ENCODE assay signal across 1 cellular context in genomic region chr7:43454936-43455518, GRCh38.
TF ChIP-seq lines count a peak whose summit lies in the region.

No MANE protein-coding gene starts in this region.

TF ChIP-seq in GM23338, 12 proteins besides CTCF, POLR2A, EP300 and RAD21 (continued from another document):
- TF ChIP-seq CREB1 (CRISPR knock-in tag; IDR thresholded peaks at IDR 0.05; ENCODE audit: low read depth): no peak
- no peak for TF ChIP-seq NANOG (IDR thresholded peaks at IDR 0.05; ENCODE audit: borderline replicate concordance)
TF ChIP-seq in GM23338: peak in this region for 0.
